ENCODE assay signal across 9 cellular contexts in genomic region chr17:64355536-64356303, GRCh38.
DNase-seq lines count a peak whose midpoint lies in the region; ATAC-seq and TF ChIP-seq lines count a peak whose summit lies in the region.
"Had no signal": no experiment of that assay in that cellular context is flagged by ENCODE, and none has a peak within 500 bp of the region (broad histone marks: within the 10 kb centered on the region; RNA-seq: fewer than 3 reads in every experiment).

No MANE protein-coding gene starts in this region.

- no peak overlapping the region for H3K4me3 ChIP-seq in fibroblast of pulmonary artery (replicated peaks; ENCODE audit: low read depth, low read length)

- peak; percentile 5; the same call in 1 of the 3 replicates for ATAC-seq in SK-N-SH treated with all-trans-retinoic acid at 6 μM for 48 hours

- DNase-seq in HCEC 1CT (peak; percentile 83), fibroblast of pulmonary artery (ENCODE audit: low read depth) (peak; percentile 64), SHP77 (lab: John Stamatoyannopoulos, UW) (no peak), DMS79 (lab: John Stamatoyannopoulos, UW) (no peak)
- peak; percentile 59 for DNase-seq in stimulated activated CD8-positive, alpha-beta memory T cell treated with anti-CD3 and anti-CD28 coated beads, Interleukin-4, amount 100 ng/mL, for 48 hours
- DNase-seq in effector CD8-positive, alpha-beta T cell (lab: John Stamatoyannopoulos, UW), result no peak
- DNase-seq: cortex of kidney, naive B cell had no signal

- no peak for TF ChIP-seq CTCF in fibroblast of pulmonary artery (IDR thresholded peaks at IDR 0.05; ENCODE audit: low read length, missing control alignments)

TF ChIP-seq in SK-N-SH treated with all-trans-retinoic acid at 6 μM for 48 hours, 23 proteins besides CTCF, POLR2A, EP300 and RAD21:
- TF ChIP-seq CREB5 (CRISPR knock-in tag; IDR thresholded peaks at IDR 0.05; ENCODE audit: low read depth) (no peak), ESRRG (CRISPR knock-in tag; IDR thresholded peaks at IDR 0.05) (no peak)
- TF ChIP-seq, protein P1, sequence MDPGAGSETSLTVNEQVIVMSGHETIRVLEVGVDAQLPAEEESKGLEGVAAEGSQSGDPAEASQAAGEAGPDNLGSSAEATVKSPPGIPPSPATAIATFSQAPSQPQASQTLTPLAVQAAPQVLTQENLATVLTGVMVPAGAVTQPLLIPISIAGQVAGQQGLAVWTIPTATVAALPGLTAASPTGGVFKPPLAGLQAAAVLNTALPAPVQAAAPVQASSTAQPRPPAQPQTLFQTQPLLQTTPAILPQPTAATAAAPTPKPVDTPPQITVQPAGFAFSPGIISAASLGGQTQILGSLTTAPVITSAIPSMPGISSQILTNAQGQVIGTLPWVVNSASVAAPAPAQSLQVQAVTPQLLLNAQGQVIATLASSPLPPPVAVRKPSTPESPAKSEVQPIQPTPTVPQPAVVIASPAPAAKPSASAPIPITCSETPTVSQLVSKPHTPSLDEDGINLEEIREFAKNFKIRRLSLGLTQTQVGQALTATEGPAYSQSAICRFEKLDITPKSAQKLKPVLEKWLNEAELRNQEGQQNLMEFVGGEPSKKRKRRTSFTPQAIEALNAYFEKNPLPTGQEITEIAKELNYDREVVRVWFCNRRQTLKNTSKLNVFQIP (CRISPR knock-in tag; IDR thresholded peaks at IDR 0.05; ENCODE audit: borderline replicate concordance, low read depth), result no peak

Comparison
In these comparisons a context has a peak if more than half of its experiments do, and no peak if none do; other contexts are left out.
1. DNase-seq: peak in HCEC 1CT (single experiment), fibroblast of pulmonary artery (single experiment) and stimulated activated CD8-positive, alpha-beta memory T cell treated with anti-CD3 and anti-CD28 coated beads, Interleukin-4, amount 100 ng/mL, for 48 hours (single experiment); none in SHP77 (0 of 2), DMS79 (single experiment) and effector CD8-positive, alpha-beta T cell (single experiment).